Comparison of ENCODE assay signal across 8 cellular contexts in the genomic region with DNA sequence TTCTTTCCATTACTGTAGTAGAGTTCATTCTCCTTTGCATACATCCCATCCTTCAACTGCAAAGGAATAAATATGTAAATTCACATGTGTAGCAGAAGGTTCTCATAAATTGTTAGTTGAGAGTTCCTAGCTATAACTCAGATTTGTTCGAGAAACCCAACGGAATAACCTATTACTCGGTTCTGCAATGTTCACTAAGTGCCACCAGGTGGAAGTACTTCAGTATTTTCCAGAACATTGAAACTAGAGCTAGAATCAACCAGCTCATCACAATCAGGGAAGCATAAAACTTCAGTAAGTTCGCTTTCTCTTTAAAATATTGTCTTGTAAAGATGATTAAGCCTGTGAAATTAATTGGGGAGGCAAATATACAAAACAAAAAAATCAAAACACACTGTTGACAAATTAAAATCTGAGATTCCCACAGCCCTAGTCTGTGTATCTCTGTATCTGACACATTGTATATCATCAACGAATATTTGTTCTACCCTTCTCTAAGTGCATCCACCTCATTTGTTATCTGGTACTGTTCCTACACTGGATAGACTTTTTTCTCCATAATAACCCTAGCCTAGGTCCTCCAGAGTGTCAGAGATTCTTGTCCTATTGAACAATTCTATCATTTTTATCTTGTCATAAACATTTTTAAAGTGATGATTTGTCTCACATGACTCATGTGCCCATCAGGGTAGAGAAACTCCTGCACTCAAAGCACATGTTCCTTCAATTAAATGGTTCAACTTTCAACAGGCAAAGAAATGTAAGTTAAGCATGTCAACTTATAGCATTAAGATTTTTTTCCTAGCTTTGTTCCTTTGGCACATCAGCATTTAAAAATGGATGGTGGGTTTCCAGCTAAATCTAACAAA. TPM values are rescaled to one million over a fixed set of nuclear protein-coding genes. Genes with fewer than 3 reads are reported as not detected.
DNase-seq lines count a peak whose midpoint lies in the region; ATAC-seq, FAIRE-seq and TF ChIP-seq lines count a peak whose summit lies in the region.

No MANE protein-coding gene starts in this region.

- H3K4me3 ChIP-seq in gastroesophageal sphincter, result no peak overlapping the region

- H3K27ac ChIP-seq in gastroesophageal sphincter, result no peak overlapping the region

- BruUV-seq in Calu3 (replicated peaks; lab: Mats Ljungman, UMichigan), result no TSS peak

- no peak for TF ChIP-seq POLR2A in gastroesophageal sphincter (IDR thresholded peaks at IDR 0.05)

- no peaks in the 10 kb centered on the region for H3K36me3 Mint-ChIP-seq in Calu3 (ENCODE audit: insufficient read depth, unreplicated experiment)

- H3K4me1 ChIP-seq in gastroesophageal sphincter, result no peaks in the 10 kb centered on the region

- 22% methylated on average over 5 of the region's 5 CpGs for WGBS in gastroesophageal sphincter (ENCODE audit: low coverage in 1 of 2), 2 donors

- TF ChIP-seq CTCF in Calu3 (IDR thresholded peaks at IDR 0.05; ENCODE audit: unreplicated experiment), result peak; percentile 46
- peak; percentile 45 to 75 (median 70) for TF ChIP-seq CTCF in gastroesophageal sphincter (IDR thresholded peaks at IDR 0.05)

- H3K4me1 Mint-ChIP-seq in Calu3 (ENCODE audit: low read depth, unreplicated experiment), result no peaks in the 10 kb centered on the region

- intact Hi-C loops in Calu3 (cut with micrococcal nuclease; ENCODE audit: unreplicated experiment), result loop anchor here (1.0 to 10.0 kb wide), 4 partner anchors 221 to 438 kb away; a partner anchor contains a TSS

- no peaks in the 10 kb centered on the region for H3K27me3 ChIP-seq in gastroesophageal sphincter

- CTCF ChIA-PET in Calu3 (lab: Charles Lee), result interaction anchor here (0.7 to 1.9 kb wide), 13 partner anchors 25 to 346 kb away, joined by 3 to 43 read pairs (median 5); a partner anchor contains a TSS

- H3K9me3 ChIP-seq in gastroesophageal sphincter, result no peaks in the 10 kb centered on the region

- H3K36me3 ChIP-seq in gastroesophageal sphincter, result no peaks in the 10 kb centered on the region

- TF ChIP-seq EP300 in gastroesophageal sphincter (IDR thresholded peaks at IDR 0.05), result no peak

- peak; percentile 13 for FAIRE-seq in HTR-8/SVneo (lab: Jason Lieb, UNC)

- H3K4me3 Mint-ChIP-seq in Calu3 (ENCODE audit: low read depth, unreplicated experiment), result no peak overlapping the region

- H3K9me3 Mint-ChIP-seq in Calu3 (ENCODE audit: low read depth, unreplicated experiment), result no peaks in the 10 kb centered on the region

- peaks cover 11% of the 10 kb centered on the region for H3K27me3 Mint-ChIP-seq in Calu3 (ENCODE audit: unreplicated experiment)

- no peak overlapping the region for H3K27ac Mint-ChIP-seq in Calu3 (ENCODE audit: unreplicated experiment)

- peak; percentile 98 for ATAC-seq in SK-N-SH treated with all-trans-retinoic acid at 6 μM for 48 hours
- peak; percentile 66 for ATAC-seq in gastroesophageal sphincter

- DNase-seq in Calu3, result peak; percentile 18
- DNase-seq in GM19240 (ENCODE audit: insufficient read length, low spot score), result peak; percentile 3
- DNase-seq in HTR-8/SVneo (ENCODE audit: insufficient read length, low spot score), result peak; percentile 14
- DNase-seq in putamen (ENCODE audit: low spot score), result peak; percentile 21
- DNase-seq in activated CD8-positive, alpha-beta memory T cell treated with anti-CD3 and anti-CD28 coated beads for 24 hours, result no peak
- no peak for DNase-seq in central memory CD4-positive, alpha-beta T cell

TF ChIP-seq in SK-N-SH treated with all-trans-retinoic acid at 6 μM for 48 hours, 23 proteins besides CTCF, POLR2A, EP300 and RAD21:
- TF ChIP-seq TOX (CRISPR knock-in tag; IDR thresholded peaks at IDR 0.05; ENCODE audit: borderline replicate concordance) (no peak), ZNF70 (CRISPR knock-in tag; IDR thresholded peaks at IDR 0.05) (no peak), ZFP30 (CRISPR knock-in tag; IDR thresholded peaks at IDR 0.05) (no peak), ARNTL (CRISPR knock-in tag; IDR thresholded peaks at IDR 0.05; ENCODE audit: borderline replicate concordance, low read depth) (no peak), TCF4 (CRISPR knock-in tag; IDR thresholded peaks at IDR 0.05; ENCODE audit: borderline replicate concordance) (no peak), BACH2 (CRISPR knock-in tag; IDR thresholded peaks at IDR 0.05; ENCODE audit: borderline replicate concordance) (no peak), RARB (CRISPR knock-in tag; IDR thresholded peaks at IDR 0.05) (no peak), ZNF8 (CRISPR knock-in tag; IDR thresholded peaks at IDR 0.05) (no peak), PPARA (CRISPR knock-in tag; IDR thresholded peaks at IDR 0.05; ENCODE audit: borderline replicate concordance) (no peak), ZNF565 (CRISPR knock-in tag; conservative IDR thresholded peaks at IDR 0.05; ENCODE audit: low read depth) (no peak), ESRRG (CRISPR knock-in tag; IDR thresholded peaks at IDR 0.05) (no peak), CSDC2 (CRISPR knock-in tag; IDR thresholded peaks at IDR 0.05) (no peak), OSR1 (CRISPR knock-in tag; IDR thresholded peaks at IDR 0.05) (no peak), GLIS3 (CRISPR knock-in tag; IDR thresholded peaks at IDR 0.05) (no peak), ZFP3 (CRISPR knock-in tag; IDR thresholded peaks at IDR 0.05) (no peak)
- TF ChIP-seq, protein P1, sequence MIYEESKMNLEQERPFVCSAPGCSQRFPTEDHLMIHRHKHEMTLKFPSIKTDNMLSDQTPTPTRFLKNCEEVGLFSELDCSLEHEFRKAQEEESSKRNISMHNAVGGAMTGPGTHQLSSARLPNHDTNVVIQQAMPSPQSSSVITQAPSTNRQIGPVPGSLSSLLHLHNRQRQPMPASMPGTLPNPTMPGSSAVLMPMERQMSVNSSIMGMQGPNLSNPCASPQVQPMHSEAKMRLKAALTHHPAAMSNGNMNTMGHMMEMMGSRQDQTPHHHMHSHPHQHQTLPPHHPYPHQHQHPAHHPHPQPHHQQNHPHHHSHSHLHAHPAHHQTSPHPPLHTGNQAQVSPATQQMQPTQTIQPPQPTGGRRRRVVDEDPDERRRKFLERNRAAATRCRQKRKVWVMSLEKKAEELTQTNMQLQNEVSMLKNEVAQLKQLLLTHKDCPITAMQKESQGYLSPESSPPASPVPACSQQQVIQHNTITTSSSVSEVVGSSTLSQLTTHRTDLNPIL (CRISPR knock-in tag; IDR thresholded peaks at IDR 0.05; ENCODE audit: low read depth), result no peak
- TF ChIP-seq, protein P2, sequence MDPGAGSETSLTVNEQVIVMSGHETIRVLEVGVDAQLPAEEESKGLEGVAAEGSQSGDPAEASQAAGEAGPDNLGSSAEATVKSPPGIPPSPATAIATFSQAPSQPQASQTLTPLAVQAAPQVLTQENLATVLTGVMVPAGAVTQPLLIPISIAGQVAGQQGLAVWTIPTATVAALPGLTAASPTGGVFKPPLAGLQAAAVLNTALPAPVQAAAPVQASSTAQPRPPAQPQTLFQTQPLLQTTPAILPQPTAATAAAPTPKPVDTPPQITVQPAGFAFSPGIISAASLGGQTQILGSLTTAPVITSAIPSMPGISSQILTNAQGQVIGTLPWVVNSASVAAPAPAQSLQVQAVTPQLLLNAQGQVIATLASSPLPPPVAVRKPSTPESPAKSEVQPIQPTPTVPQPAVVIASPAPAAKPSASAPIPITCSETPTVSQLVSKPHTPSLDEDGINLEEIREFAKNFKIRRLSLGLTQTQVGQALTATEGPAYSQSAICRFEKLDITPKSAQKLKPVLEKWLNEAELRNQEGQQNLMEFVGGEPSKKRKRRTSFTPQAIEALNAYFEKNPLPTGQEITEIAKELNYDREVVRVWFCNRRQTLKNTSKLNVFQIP (CRISPR knock-in tag; IDR thresholded peaks at IDR 0.05; ENCODE audit: borderline replicate concordance, low read depth), result no peak
- TF ChIP-seq, protein P3, sequence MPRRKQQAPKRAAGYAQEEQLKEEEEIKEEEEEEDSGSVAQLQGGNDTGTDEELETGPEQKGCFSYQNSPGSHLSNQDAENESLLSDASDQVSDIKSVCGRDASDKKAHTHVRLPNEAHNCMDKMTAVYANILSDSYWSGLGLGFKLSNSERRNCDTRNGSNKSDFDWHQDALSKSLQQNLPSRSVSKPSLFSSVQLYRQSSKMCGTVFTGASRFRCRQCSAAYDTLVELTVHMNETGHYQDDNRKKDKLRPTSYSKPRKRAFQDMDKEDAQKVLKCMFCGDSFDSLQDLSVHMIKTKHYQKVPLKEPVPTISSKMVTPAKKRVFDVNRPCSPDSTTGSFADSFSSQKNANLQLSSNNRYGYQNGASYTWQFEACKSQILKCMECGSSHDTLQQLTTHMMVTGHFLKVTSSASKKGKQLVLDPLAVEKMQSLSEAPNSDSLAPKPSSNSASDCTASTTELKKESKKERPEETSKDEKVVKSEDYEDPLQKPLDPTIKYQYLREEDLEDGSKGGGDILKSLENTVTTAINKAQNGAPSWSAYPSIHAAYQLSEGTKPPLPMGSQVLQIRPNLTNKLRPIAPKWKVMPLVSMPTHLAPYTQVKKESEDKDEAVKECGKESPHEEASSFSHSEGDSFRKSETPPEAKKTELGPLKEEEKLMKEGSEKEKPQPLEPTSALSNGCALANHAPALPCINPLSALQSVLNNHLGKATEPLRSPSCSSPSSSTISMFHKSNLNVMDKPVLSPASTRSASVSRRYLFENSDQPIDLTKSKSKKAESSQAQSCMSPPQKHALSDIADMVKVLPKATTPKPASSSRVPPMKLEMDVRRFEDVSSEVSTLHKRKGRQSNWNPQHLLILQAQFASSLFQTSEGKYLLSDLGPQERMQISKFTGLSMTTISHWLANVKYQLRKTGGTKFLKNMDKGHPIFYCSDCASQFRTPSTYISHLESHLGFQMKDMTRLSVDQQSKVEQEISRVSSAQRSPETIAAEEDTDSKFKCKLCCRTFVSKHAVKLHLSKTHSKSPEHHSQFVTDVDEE (CRISPR knock-in tag; IDR thresholded peaks at IDR 0.05), result no peak
- TF ChIP-seq, protein P4, sequence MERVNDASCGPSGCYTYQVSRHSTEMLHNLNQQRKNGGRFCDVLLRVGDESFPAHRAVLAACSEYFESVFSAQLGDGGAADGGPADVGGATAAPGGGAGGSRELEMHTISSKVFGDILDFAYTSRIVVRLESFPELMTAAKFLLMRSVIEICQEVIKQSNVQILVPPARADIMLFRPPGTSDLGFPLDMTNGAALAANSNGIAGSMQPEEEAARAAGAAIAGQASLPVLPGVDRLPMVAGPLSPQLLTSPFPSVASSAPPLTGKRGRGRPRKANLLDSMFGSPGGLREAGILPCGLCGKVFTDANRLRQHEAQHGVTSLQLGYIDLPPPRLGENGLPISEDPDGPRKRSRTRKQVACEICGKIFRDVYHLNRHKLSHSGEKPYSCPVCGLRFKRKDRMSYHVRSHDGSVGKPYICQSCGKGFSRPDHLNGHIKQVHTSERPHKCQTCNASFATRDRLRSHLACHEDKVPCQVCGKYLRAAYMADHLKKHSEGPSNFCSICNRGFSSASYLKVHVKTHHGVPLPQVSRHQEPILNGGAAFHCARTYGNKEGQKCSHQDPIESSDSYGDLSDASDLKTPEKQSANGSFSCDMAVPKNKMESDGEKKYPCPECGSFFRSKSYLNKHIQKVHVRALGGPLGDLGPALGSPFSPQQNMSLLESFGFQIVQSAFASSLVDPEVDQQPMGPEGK (CRISPR knock-in tag; IDR thresholded peaks at IDR 0.05; ENCODE audit: borderline replicate concordance), result no peak
TF ChIP-seq in SK-N-SH treated with all-trans-retinoic acid at 6 μM for 48 hours: peak in this region for 0.

RNA-seq across cellular contexts. Expression of a gene that starts 31.9 kb away (rescaled TPM):
- total RNA-seq in Calu3 (2022) (not detected in 2 replicates), gastroesophageal sphincter (not detected)

Comparison
In these comparisons a context has a peak if more than half of its experiments do, and no peak if none do; other contexts are left out.
1. DNase-seq: peak in Calu3 (single experiment), GM19240 (single experiment), HTR-8/SVneo (single experiment) and putamen (single experiment); none in activated CD8-positive, alpha-beta memory T cell treated with anti-CD3 and anti-CD28 coated beads for 24 hours (single experiment) and central memory CD4-positive, alpha-beta T cell (single experiment).